ENCODE assay signal across 1 cellular context in genomic region chr17:8747731-8748130, GRCh38.
TF ChIP-seq lines count a peak whose summit lies in the region.

No MANE protein-coding gene starts in this region.

TF ChIP-seq in GM12878, 131 proteins besides CTCF, POLR2A, EP300 and RAD21:
- TF ChIP-seq ZBTB33 (IDR thresholded peaks at IDR 0.05): peak; percentile 52; the same call in 1 of the 2 replicates
- no peak for TF ChIP-seq RCOR1 (conservative IDR thresholded peaks at IDR 0.05; ENCODE audit: low read depth, low read length)
- no peak for TF ChIP-seq CHD2 (IDR thresholded peaks at IDR 0.05; ENCODE audit: borderline replicate concordance, low read depth, low read length)
